Comparison of ENCODE assay signal across 1 cellular context in the genomic region with DNA sequence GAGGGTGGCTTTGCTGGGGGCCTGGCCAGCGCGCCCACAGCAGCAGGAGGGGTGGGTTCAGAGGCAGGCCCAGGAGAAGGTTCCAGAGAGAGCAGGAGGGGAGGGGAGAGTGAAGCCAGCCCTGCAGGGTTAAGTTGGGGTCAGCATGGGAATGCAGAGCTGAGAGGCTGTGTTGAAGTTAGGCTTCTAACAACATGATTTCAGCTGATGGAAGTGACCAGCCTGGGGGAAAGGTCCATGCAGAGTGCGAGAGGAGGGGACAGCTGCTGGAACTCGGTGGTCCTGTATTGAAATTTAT.
TF ChIP-seq lines count a peak whose summit lies in the region.

No MANE protein-coding gene starts in this region.

TF ChIP-seq in endothelial cell of umbilical vein, 7 proteins besides CTCF, POLR2A, EP300 and RAD21:
- TF ChIP-seq POLR2AphosphoS5 (IDR thresholded peaks at IDR 0.05; ENCODE audit: insufficient read depth, low read depth, low read length), result no peak
- TF ChIP-seq, protein P1, sequence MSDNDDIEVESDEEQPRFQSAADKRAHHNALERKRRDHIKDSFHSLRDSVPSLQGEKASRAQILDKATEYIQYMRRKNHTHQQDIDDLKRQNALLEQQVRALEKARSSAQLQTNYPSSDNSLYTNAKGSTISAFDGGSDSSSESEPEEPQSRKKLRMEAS (IDR thresholded peaks at IDR 0.05; ENCODE audit: insufficient read depth, insufficient read length), result no peak
TF ChIP-seq in endothelial cell of umbilical vein: peak in this region for 0.
